In the genomic region with DNA sequence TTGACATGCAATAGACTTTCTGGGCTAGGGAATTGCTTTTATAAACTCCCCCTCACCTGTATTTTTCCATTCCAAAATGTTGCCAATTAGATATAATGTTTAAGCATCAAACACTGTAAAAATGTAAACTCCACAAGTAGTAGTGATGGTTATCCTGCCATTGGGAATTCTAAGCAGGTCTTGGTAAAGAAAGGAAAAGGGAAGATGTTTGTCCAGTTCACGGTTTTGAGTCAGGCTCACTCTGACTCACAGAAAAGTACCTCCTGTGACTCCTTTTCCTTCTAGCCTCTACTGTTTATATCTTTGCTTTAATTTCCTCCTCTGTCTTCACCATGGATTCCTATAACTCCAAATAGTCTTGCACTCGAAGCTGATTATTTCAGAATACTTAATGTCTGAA, we compare ENCODE assay signal across 1 cellular context.
TF ChIP-seq lines count a peak whose summit lies in the region.

No MANE protein-coding gene starts in this region.

TF ChIP-seq in SK-N-SH, 30 proteins besides CTCF, POLR2A, EP300 and RAD21 (continued from another document):
- no peak for TF ChIP-seq USF2 (IDR thresholded peaks at IDR 0.05; ENCODE audit: borderline replicate concordance, low read depth, low read length)
- no peak for TF ChIP-seq MEF2A (IDR thresholded peaks at IDR 0.05; ENCODE audit: borderline replicate concordance, low read depth)
- TF ChIP-seq ELF1 (IDR thresholded peaks at IDR 0.05): no peak
- no peak for TF ChIP-seq MXI1 (IDR thresholded peaks at IDR 0.05; ENCODE audit: low read depth, low read length)
- TF ChIP-seq RFX5 (IDR thresholded peaks at IDR 0.05; ENCODE audit: low read length): no peak
- 0 out of 2 replicates have a peak, but pooled peaks have one; percentile 47 for TF ChIP-seq FOSL2 (IDR thresholded peaks at IDR 0.05; ENCODE audit: borderline replicate concordance, low read depth)
- TF ChIP-seq JUND (IDR thresholded peaks at IDR 0.05): peak; percentile 26; the same call in 1 of the 2 replicates
- no peak for TF ChIP-seq NFIC (IDR thresholded peaks at IDR 0.05; ENCODE audit: borderline replicate concordance)
